Comparison of ENCODE assay signal across 28 cellular contexts in genomic region chr10:99628923-99629624, GRCh38.
"Had no signal": no experiment of that assay in that cellular context is flagged by ENCODE, and none has a peak within 500 bp of the region (broad histone marks: within the 10 kb centered on the region; RNA-seq: fewer than 3 reads in every experiment).

No MANE protein-coding gene starts in this region.

- H3K4me1 Mint-ChIP-seq: activated CD4-positive, alpha-beta T cell treated with anti-CD3 and anti-CD28 coated beads, Interleukin-2, amount 10 ng/mL, durations not matched to agents 7 days and 5 days; activated naive CD8-positive, alpha-beta T cell treated with anti-CD3 and anti-CD28 coated beads, Interleukin-2, amount 10 ng/mL, durations not matched to agents 7 days and 5 days; brain; central memory CD8-positive, alpha-beta T cell had no signal

- H3K36me3 Mint-ChIP-seq: activated naive CD4-positive, alpha-beta T cell treated with anti-CD3 and anti-CD28 coated beads, Interleukin-2, amount 10 ng/mL, durations not matched to agents 7 days and 5 days; activated naive CD8-positive, alpha-beta T cell treated with anti-CD3 and anti-CD28 coated beads, Interleukin-2, amount 10 ng/mL, durations not matched to agents 7 days and 5 days; brain had no signal

- H3K9me3 Mint-ChIP-seq: activated CD4-positive, alpha-beta memory T cell treated with anti-CD3 and anti-CD28 coated beads, Interleukin-2, amount 10 ng/mL, durations not matched to agents 7 days and 5 days; activated CD4-positive, alpha-beta T cell treated with anti-CD3 and anti-CD28 coated beads, Interleukin-2, amount 10 ng/mL, durations not matched to agents 7 days and 5 days; activated naive CD4-positive, alpha-beta T cell treated with anti-CD3 and anti-CD28 coated beads, Interleukin-2, amount 10 ng/mL, durations not matched to agents 7 days and 5 days; activated naive CD4-positive, alpha-beta T cell treated with anti-CD3 and anti-CD28 coated beads, Interleukin-2, amount 50 U/mL, for 72 hours; activated naive CD8-positive, alpha-beta T cell treated with anti-CD3 and anti-CD28 coated beads, Interleukin-2, amount 10 ng/mL, durations not matched to agents 7 days and 5 days; activated T-cell treated with anti-CD3 and anti-CD28 coated beads, Interleukin-2, amount 50 U/mL, for 24 hours; activated T-cell treated with anti-CD3 and anti-CD28 coated beads, Interleukin-2, amount 50 U/mL, for 72 hours; central memory CD8-positive, alpha-beta T cell; dendritic cell treated with granulocyte-macrophage colony-stimulating factor and Interleukin-4, amounts not matched to agents 40 ng/mL and 50 ng/mL, for 4 days; endodermal cell had no signal

- H3K36me3 ChIP-seq: ascending aorta, breast epithelium, gastrocnemius medialis, heart left ventricle had no signal

- ATAC-seq: foreskin keratinocyte, gastrocnemius medialis, heart left ventricle had no signal

- H3K4me1 ChIP-seq: ascending aorta, breast epithelium, gastrocnemius medialis, heart left ventricle had no signal

- DNase-seq: activated CD4-positive, alpha-beta memory T cell treated with anti-CD3 and anti-CD28 coated beads, Interleukin-2, amount 10 ng/mL, durations not matched to agents 7 days and 5 days; activated CD4-positive, alpha-beta T cell treated with anti-CD3 and anti-CD28 coated beads for 1 hour; activated CD4-positive, alpha-beta T cell treated with anti-CD3 and anti-CD28 coated beads for 4 hours; activated CD4-positive, alpha-beta T cell treated with anti-CD3 and anti-CD28 coated beads, Interleukin-2, amount 10 ng/mL, durations not matched to agents 7 days and 5 days; activated CD4-positive, alpha-beta T cell treated with anti-CD3 and anti-CD28 coated beads, Interleukin-2, amount 50 U/mL, for 4 hours; activated CD4-positive, CD25-positive, alpha-beta regulatory T cell; activated CD8-positive, alpha-beta memory T cell treated with anti-CD3 and anti-CD28 coated beads, Interleukin-2, amount 50 U/mL, for 48 hours; activated gamma-delta T cell; activated naive CD4-positive, alpha-beta T cell; activated naive CD4-positive, alpha-beta T cell treated with anti-CD3 and anti-CD28 coated beads, Interleukin-2, amount 10 ng/mL, durations not matched to agents 7 days and 5 days; activated naive CD8-positive, alpha-beta T cell treated with anti-CD3 and anti-CD28 coated beads, Interleukin-2, amount 10 ng/mL, durations not matched to agents 7 days and 5 days; activated T-cell treated with anti-CD3 and anti-CD28 coated beads for 4 hours; activated T-cell treated with anti-CD3 and anti-CD28 coated beads, Interleukin-2, amount 50 U/mL, for 24 hours; activated T-cell treated with anti-CD3 and anti-CD28 coated beads, Interleukin-2, amount 50 U/mL, for 72 hours; dorsolateral prefrontal cortex; effector memory CD4-positive, alpha-beta T cell; endodermal cell; gastrocnemius medialis; glutamatergic neuron; heart left ventricle had no signal

- H3K27ac Mint-ChIP-seq: activated CD4-positive, alpha-beta memory T cell treated with anti-CD3 and anti-CD28 coated beads, Interleukin-2, amount 10 ng/mL, durations not matched to agents 7 days and 5 days; activated CD4-positive, alpha-beta T cell treated with anti-CD3 and anti-CD28 coated beads, Interleukin-2, amount 10 ng/mL, durations not matched to agents 7 days and 5 days; activated naive CD4-positive, alpha-beta T cell treated with anti-CD3 and anti-CD28 coated beads, Interleukin-2, amount 10 ng/mL, durations not matched to agents 7 days and 5 days; activated naive CD4-positive, alpha-beta T cell treated with anti-CD3 and anti-CD28 coated beads, Interleukin-2, amount 50 U/mL, for 72 hours; activated naive CD8-positive, alpha-beta T cell treated with anti-CD3 and anti-CD28 coated beads, Interleukin-2, amount 10 ng/mL, durations not matched to agents 7 days and 5 days; activated T-cell treated with anti-CD3 and anti-CD28 coated beads, Interleukin-2, amount 50 U/mL, for 24 hours; activated T-cell treated with anti-CD3 and anti-CD28 coated beads, Interleukin-2, amount 50 U/mL, for 72 hours; brain; dendritic cell treated with granulocyte-macrophage colony-stimulating factor and Interleukin-4, amounts not matched to agents 40 ng/mL and 50 ng/mL, for 4 days; endodermal cell had no signal

- H3K4me3 Mint-ChIP-seq: activated CD4-positive, alpha-beta memory T cell treated with anti-CD3 and anti-CD28 coated beads, Interleukin-2, amount 10 ng/mL, durations not matched to agents 7 days and 5 days; activated CD4-positive, alpha-beta T cell treated with anti-CD3 and anti-CD28 coated beads, Interleukin-2, amount 10 ng/mL, durations not matched to agents 7 days and 5 days; activated naive CD4-positive, alpha-beta T cell treated with anti-CD3 and anti-CD28 coated beads, Interleukin-2, amount 10 ng/mL, durations not matched to agents 7 days and 5 days; activated naive CD8-positive, alpha-beta T cell treated with anti-CD3 and anti-CD28 coated beads, Interleukin-2, amount 10 ng/mL, durations not matched to agents 7 days and 5 days; activated T-cell treated with anti-CD3 and anti-CD28 coated beads, Interleukin-2, amount 50 U/mL, for 24 hours; activated T-cell treated with anti-CD3 and anti-CD28 coated beads, Interleukin-2, amount 50 U/mL, for 72 hours; brain; central memory CD8-positive, alpha-beta T cell; dendritic cell treated with granulocyte-macrophage colony-stimulating factor and Interleukin-4, amounts not matched to agents 40 ng/mL and 50 ng/mL, for 4 days; endodermal cell had no signal

- H3K4me3 ChIP-seq: ascending aorta, breast epithelium, coronary artery, dorsolateral prefrontal cortex, gastrocnemius medialis, heart left ventricle had no signal

- H3K27me3 Mint-ChIP-seq: dendritic cell treated with granulocyte-macrophage colony-stimulating factor and Interleukin-4, amounts not matched to agents 40 ng/mL and 50 ng/mL, for 4 days had no signal

- H3K9me3 ChIP-seq: ascending aorta, breast epithelium, gastrocnemius medialis, heart left ventricle had no signal

- H3K27me3 ChIP-seq: ascending aorta, breast epithelium, dorsolateral prefrontal cortex, foreskin keratinocyte, gastrocnemius medialis, heart left ventricle had no signal

- H3K27ac ChIP-seq: ascending aorta, breast epithelium, coronary artery, dorsolateral prefrontal cortex, gastrocnemius medialis, heart left ventricle had no signal
